Comparison of ENCODE assay signal across 23 cellular contexts in the genomic region with DNA sequence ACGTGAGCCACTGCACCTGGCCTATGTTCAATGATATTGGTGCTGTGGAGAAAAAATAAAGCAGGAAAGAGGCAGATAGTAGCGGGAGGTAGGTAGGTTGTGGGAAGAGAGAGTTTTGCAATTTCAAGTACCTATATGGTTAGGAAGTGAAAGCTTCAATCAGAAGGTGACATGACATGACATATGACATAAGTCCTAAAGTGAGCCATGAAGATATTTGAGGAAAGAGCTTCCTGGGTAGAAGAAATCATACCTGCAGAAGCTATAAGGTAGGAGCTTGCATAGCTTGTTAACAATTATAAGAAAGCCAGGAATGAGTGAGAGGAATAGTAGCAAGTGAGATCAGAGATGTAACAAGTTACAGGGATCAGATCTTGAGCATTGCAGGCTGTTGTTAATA.
"Had no signal": no experiment of that assay in that cellular context is flagged by ENCODE, and none has a peak within 500 bp of the region (broad histone marks: within the 10 kb centered on the region; RNA-seq: fewer than 3 reads in every experiment).

No MANE protein-coding gene starts in this region.

- H3K27me3 ChIP-seq: dorsolateral prefrontal cortex, neural progenitor cell, right atrium auricular region, tibial nerve, upper lobe of left lung had no signal

- H2AFZ ChIP-seq: neural progenitor cell, parathyroid adenoma had no signal

- H3K9me3 ChIP-seq: lower lobe of right lung, right atrium auricular region, thoracic aorta, tibial nerve, upper lobe of left lung had no signal

- H3K9ac ChIP-seq: neural progenitor cell, parathyroid adenoma had no signal

- H3K4me1 ChIP-seq: neural progenitor cell, parathyroid adenoma had no signal

- H3K4me3 ChIP-seq: dorsolateral prefrontal cortex, lower lobe of right lung, neural progenitor cell, right atrium auricular region, smooth muscle cell, thoracic aorta, tibial nerve, upper lobe of left lung had no signal

- H3K4me2 ChIP-seq: neural progenitor cell, smooth muscle cell had no signal

- H3K27me3 Mint-ChIP-seq: progenitor cell of endocrine pancreas had no signal

- H3K36me3 ChIP-seq: right atrium auricular region, thoracic aorta, upper lobe of left lung had no signal

- DNase-seq: dorsolateral prefrontal cortex; effector CD4-positive, alpha-beta T cell; hypothalamus; immature natural killer cell; islet precursor cell; kidney glomerular epithelial cell; left ventricle myocardium superior; lower lobe of right lung; natural killer cell; stimulated activated CD4-positive, alpha-beta T cell treated with anti-CD3 and anti-CD28 coated beads, Interleukin-12 subunit alpha, Interleukin-12 subunit beta, amount 100 ng/mL, for 4 hours; stimulated activated CD4-positive, alpha-beta T cell treated with anti-CD3 and anti-CD28 coated beads, Interleukin-1b, Interleukin-23, amount 100 ng/mL, for 48 hours; stimulated activated CD4-positive, alpha-beta T cell treated with anti-CD3 and anti-CD28 coated beads, Interleukin-4, amount 100 ng/mL, for 1 hour; stimulated activated naive CD8-positive, alpha-beta T cell treated with anti-CD3 and anti-CD28 coated beads, Interleukin-15, Interleukin-2, amounts not matched to agents 100 U/mL and 50 U/mL, for 24 hours; substantia nigra; upper lobe of left lung had no signal

- H3K4me3 Mint-ChIP-seq: immature natural killer cell; natural killer cell; neural progenitor cell; stimulated activated effector memory CD8-positive, alpha-beta T cell treated with anti-CD3 and anti-CD28 coated beads, Interleukin-12 subunit alpha, Interleukin-12 subunit beta, amount 100 ng/mL, for 72 hours had no signal

- H3K27ac Mint-ChIP-seq: immature natural killer cell; natural killer cell; neural progenitor cell; progenitor cell of endocrine pancreas; stimulated activated effector memory CD8-positive, alpha-beta T cell treated with anti-CD3 and anti-CD28 coated beads, Interleukin-12 subunit alpha, Interleukin-12 subunit beta, amount 100 ng/mL, for 72 hours had no signal

- H3K27ac ChIP-seq: lower lobe of right lung, neural progenitor cell, parathyroid adenoma, right atrium auricular region, thoracic aorta, tibial nerve, upper lobe of left lung had no signal

- H3K9me3 Mint-ChIP-seq: immature natural killer cell; natural killer cell; neural progenitor cell; stimulated activated effector memory CD8-positive, alpha-beta T cell treated with anti-CD3 and anti-CD28 coated beads, Interleukin-12 subunit alpha, Interleukin-12 subunit beta, amount 100 ng/mL, for 72 hours had no signal

- H3K36me3 Mint-ChIP-seq: natural killer cell; stimulated activated effector memory CD8-positive, alpha-beta T cell treated with anti-CD3 and anti-CD28 coated beads, Interleukin-12 subunit alpha, Interleukin-12 subunit beta, amount 100 ng/mL, for 72 hours had no signal
